Comparison of ENCODE assay signal across 21 cellular contexts in genomic region chr4:6275351-6275750, GRCh38.
"Had no signal": no experiment of that assay in that cellular context is flagged by ENCODE, and none has a peak within 500 bp of the region (broad histone marks: within the 10 kb centered on the region; RNA-seq: fewer than 3 reads in every experiment).

No MANE protein-coding gene starts in this region.

- H3K36me3 ChIP-seq: cardiac muscle cell had no signal

- H3K27ac ChIP-seq: cardiac muscle cell, epithelial cell of prostate, foreskin keratinocyte, parathyroid adenoma had no signal

- H3K4me3 Mint-ChIP-seq: activated B cell treated with CpG ODN at 0.5 μM for 24 hours; activated CD4-positive, alpha-beta memory T cell treated with anti-CD3 and anti-CD28 coated beads for 36 hours; activated T-helper 1 cell treated with anti-CD3 and anti-CD28 coated beads, Interleukin-12 subunit alpha, Interleukin-12 subunit beta, Interleukin-2, Interleukin-4 antibody, amounts not matched to agents 30 ng/mL and 10 ng/mL and 1 ng/mL, durations not matched to agents 14 hours and 24 hours and 36 hours; endodermal cell; naive thymus-derived CD4-positive, alpha-beta T cell; stimulated activated naive CD8-positive, alpha-beta T cell treated with anti-CD3 and anti-CD28 coated beads, Interleukin-15, Interleukin-2, amounts not matched to agents 100 ng/mL and 50 ng/mL, for 24 hours; T-helper 2 cell treated with Interferon-gamma antibody and Interleukin-4, amounts not matched to agents 5 μg/mL and 100 μg/mL, for 36 hours had no signal

- H3K9ac ChIP-seq: parathyroid adenoma had no signal

- H3K27me3 ChIP-seq: cardiac muscle cell, dorsolateral prefrontal cortex, foreskin keratinocyte, testis had no signal

- H3K27me3 Mint-ChIP-seq: activated B cell treated with CpG ODN at 0.5 μM for 24 hours had no signal

- H3K4me1 ChIP-seq: foreskin keratinocyte had no signal

- ATAC-seq: activated naive CD4-positive, alpha-beta T cell treated with anti-CD3 and anti-CD28 coated beads, Interleukin-2, amount 50 U/mL, for 72 hours; foreskin keratinocyte; left ventricle myocardium superior; mucosa of descending colon; naive thymus-derived CD4-positive, alpha-beta T cell had no signal

- H3K4me3 ChIP-seq: cardiac muscle cell, mucosa of descending colon, testis had no signal

- H3K36me3 Mint-ChIP-seq: activated CD4-positive, alpha-beta memory T cell treated with anti-CD3 and anti-CD28 coated beads for 36 hours; activated naive CD4-positive, alpha-beta T cell treated with anti-CD3 and anti-CD28 coated beads, Interleukin-2, amount 50 U/mL, for 72 hours had no signal

- H3K9me3 Mint-ChIP-seq: activated B cell treated with CpG ODN at 0.5 μM for 24 hours; activated CD4-positive, alpha-beta memory T cell treated with anti-CD3 and anti-CD28 coated beads for 36 hours; activated naive CD4-positive, alpha-beta T cell treated with anti-CD3 and anti-CD28 coated beads, Interleukin-2, amount 50 U/mL, for 72 hours; activated T-helper 1 cell treated with anti-CD3 and anti-CD28 coated beads, Interleukin-12 subunit alpha, Interleukin-12 subunit beta, Interleukin-2, Interleukin-4 antibody, amounts not matched to agents 30 ng/mL and 10 ng/mL and 1 ng/mL, durations not matched to agents 14 hours and 24 hours and 36 hours; endodermal cell; naive thymus-derived CD4-positive, alpha-beta T cell; stimulated activated naive CD8-positive, alpha-beta T cell treated with anti-CD3 and anti-CD28 coated beads, Interleukin-15, Interleukin-2, amounts not matched to agents 100 ng/mL and 50 ng/mL, for 24 hours; T-helper 2 cell treated with Interferon-gamma antibody and Interleukin-4, amounts not matched to agents 5 μg/mL and 100 μg/mL, for 36 hours had no signal

- DNase-seq: activated B cell treated with CpG ODN at 0.5 μM for 24 hours; activated CD4-positive, alpha-beta memory T cell treated with anti-CD3 and anti-CD28 coated beads for 36 hours; activated CD4-positive, alpha-beta T cell treated with anti-CD3 and anti-CD28 coated beads for 4 hours; activated gamma-delta T cell treated with Interleukin-2 at 50 U/mL for 16 hours; activated T-cell treated with anti-CD3 and anti-CD28 coated beads for 4 hours; dorsolateral prefrontal cortex; endodermal cell; foreskin keratinocyte; kidney; left ventricle myocardium superior; mesenchymal stem cell; mucosa of descending colon; naive thymus-derived CD4-positive, alpha-beta T cell; testis had no signal

- H3K27ac Mint-ChIP-seq: activated B cell treated with CpG ODN at 0.5 μM for 24 hours; activated CD4-positive, alpha-beta memory T cell treated with anti-CD3 and anti-CD28 coated beads for 36 hours; activated naive CD4-positive, alpha-beta T cell treated with anti-CD3 and anti-CD28 coated beads, Interleukin-2, amount 50 U/mL, for 72 hours; activated T-helper 1 cell treated with anti-CD3 and anti-CD28 coated beads, Interleukin-12 subunit alpha, Interleukin-12 subunit beta, Interleukin-2, Interleukin-4 antibody, amounts not matched to agents 30 ng/mL and 10 ng/mL and 1 ng/mL, durations not matched to agents 14 hours and 24 hours and 36 hours; endodermal cell; naive thymus-derived CD4-positive, alpha-beta T cell; stimulated activated naive CD8-positive, alpha-beta T cell treated with anti-CD3 and anti-CD28 coated beads, Interleukin-15, Interleukin-2, amounts not matched to agents 100 ng/mL and 50 ng/mL, for 24 hours; T-helper 2 cell treated with Interferon-gamma antibody and Interleukin-4, amounts not matched to agents 5 μg/mL and 100 μg/mL, for 36 hours had no signal

- H3K9me3 ChIP-seq: mucosa of descending colon, testis had no signal
